In genomic region chr6:110342759-110343158, GRCh38 we compare ENCODE assay signal across 18 cellular contexts. TPM values are rescaled to one million over a fixed set of nuclear protein-coding genes. Genes with fewer than 3 reads are reported as not detected.
DNase-seq lines count a peak whose midpoint lies in the region; ATAC-seq, FAIRE-seq and TF ChIP-seq lines count a peak whose summit lies in the region.
"Had no signal": no experiment of that assay in that cellular context is flagged by ENCODE, and none has a peak within 500 bp of the region (broad histone marks: within the 10 kb centered on the region; RNA-seq: fewer than 3 reads in every experiment).

No MANE protein-coding gene starts in this region.

- no peak for TF ChIP-seq POLR2A in HepG2 (IDR thresholded peaks at IDR 0.05; ENCODE audit: insufficient read depth in 1 of 2, low read depth in 2 of 2, low read length in 2 of 2)

- intact Hi-C loops in HepG2 (cut with micrococcal nuclease; ENCODE audit: unreplicated experiment): loop anchor here (5.0 kb wide), 1 partner anchor 165 kb away; the partner anchor contains the start of gene WASF1

- CTCF ChIA-PET in activated CD4-positive, alpha-beta memory T cell treated with anti-CD3 and anti-CD28 coated beads, Interleukin-2, amount 10 ng/mL, durations not matched to agents 7 days and 5 days (lab: Charles Lee): no interaction called here
- CTCF ChIA-PET in HepG2 (lab: Yijun Ruan, JAX; ENCODE audit: low intra/inter-chr PET ratio, low total read pairs): no interaction called here

- H3K4me3 Mint-ChIP-seq in activated CD4-positive, alpha-beta memory T cell treated with anti-CD3 and anti-CD28 coated beads, Interleukin-2, amount 10 ng/mL, durations not matched to agents 7 days and 5 days: no peak overlapping the region
- H3K4me3 Mint-ChIP-seq: CD4-positive, alpha-beta memory T cell; H9 had no signal

- H3K27ac ChIP-seq in angular gyrus (ENCODE audit: low read depth, low read length): peak overlapping the region; percentile 76
- no peak overlapping the region for H3K27ac ChIP-seq in epithelial cell of prostate
- H3K27ac ChIP-seq in stomach smooth muscle (ENCODE audit: low read length): peak overlapping the region; percentile 78
- no peak overlapping the region for H3K27ac ChIP-seq in HepG2 (ENCODE audit: extremely low read length, insufficient read depth, low read length)
- H3K27ac ChIP-seq: A549, C4-2B had no signal

- H3K4me3 ChIP-seq in stomach smooth muscle (ENCODE audit: low read length in 2 of 2) (no peak overlapping the region), HepG2 (replicated peaks in 1 of 3; ENCODE audit: insufficient read depth in 1 of 3, low read depth in 2 of 3, low read length in 3 of 3) (no peak overlapping the region)
- H3K4me3 ChIP-seq: A549, GM12878 had no signal

- H3K4me1 Mint-ChIP-seq in activated CD4-positive, alpha-beta memory T cell treated with anti-CD3 and anti-CD28 coated beads, Interleukin-2, amount 10 ng/mL, durations not matched to agents 7 days and 5 days: no peaks in the 10 kb centered on the region
- H3K4me1 Mint-ChIP-seq: CD4-positive, alpha-beta memory T cell had no signal

- peaks cover 28% of the 10 kb centered on the region for H3K27me3 Mint-ChIP-seq in activated CD4-positive, alpha-beta memory T cell treated with anti-CD3 and anti-CD28 coated beads, Interleukin-2, amount 10 ng/mL, durations not matched to agents 7 days and 5 days

- H3K79me2 ChIP-seq in HepG2 (ENCODE audit: insufficient read depth, low read length): no peaks in the 10 kb centered on the region

- H3K4me1 ChIP-seq in stomach smooth muscle (ENCODE audit: control insufficient read depth, insufficient read depth, low read length): peaks cover 32% of the 10 kb centered on the region
- no peaks in the 10 kb centered on the region for H3K4me1 ChIP-seq in HepG2 (ENCODE audit: insufficient read depth, low read length)
- H3K4me1 ChIP-seq: A549, BE2C had no signal

- FAIRE-seq in HepG2 (lab: Jason Lieb, UNC): no peak
- FAIRE-seq: A549, GM12878, GM18507 had no signal

- 42% methylated on average over 3 of the region's 3 CpGs for WGBS in HepG2 (ENCODE audit: low lambda C conversion rate)

- H2AFZ ChIP-seq in HepG2 (ENCODE audit: low read length): no peak overlapping the region

- no peaks in the 10 kb centered on the region for H3K9me3 ChIP-seq in stomach smooth muscle (ENCODE audit: control insufficient read depth in 2 of 2, low read length in 2 of 2)
- no peaks in the 10 kb centered on the region for H3K9me3 ChIP-seq in HepG2 (ENCODE audit: low read length)
- H3K9me3 ChIP-seq: A549, BE2C had no signal

- H3K36me3 ChIP-seq in stomach smooth muscle (ENCODE audit: control insufficient read depth in 2 of 2, insufficient read depth in 2 of 2, low read length in 2 of 2): no peaks in the 10 kb centered on the region
- H3K36me3 ChIP-seq in HepG2 (replicated peaks in 1 of 2; ENCODE audit: control insufficient read depth in 1 of 2, insufficient read depth in 2 of 2, low read length in 2 of 2): no peaks in the 10 kb centered on the region
- H3K36me3 ChIP-seq: BE2C had no signal

- H3K27ac Mint-ChIP-seq in activated CD4-positive, alpha-beta memory T cell treated with anti-CD3 and anti-CD28 coated beads, Interleukin-2, amount 10 ng/mL, durations not matched to agents 7 days and 5 days: no peak overlapping the region
- H3K27ac Mint-ChIP-seq: CD4-positive, alpha-beta memory T cell; H9 had no signal

- DNase-seq in NCI-H69 (lab: John Stamatoyannopoulos, UW) (peak; percentile 20), epithelial cell of prostate (ENCODE audit: low read depth, low spot score) (peak; percentile 10), HepG2 (ENCODE audit: low spot score) (no peak)
- DNase-seq in activated CD4-positive, alpha-beta memory T cell treated with anti-CD3 and anti-CD28 coated beads, Interleukin-2, amount 10 ng/mL, durations not matched to agents 7 days and 5 days: no peak
- DNase-seq: BE2C; CD4-positive, alpha-beta memory T cell; DMS79; GOT3; H9 had no signal

- no peak overlapping the region for H3K4me2 ChIP-seq in HepG2 (ENCODE audit: low read depth, low read length)
- H3K4me2 ChIP-seq: A549 had no signal

- ATAC-seq in GM21576 (IDR thresholded peaks at IDR 0.05; ENCODE audit: unreplicated experiment): no peak
- no peak for ATAC-seq in HepG2
- ATAC-seq: GM12878 had no signal

- no peaks in the 10 kb centered on the region for H3K36me3 Mint-ChIP-seq in activated CD4-positive, alpha-beta memory T cell treated with anti-CD3 and anti-CD28 coated beads, Interleukin-2, amount 10 ng/mL, durations not matched to agents 7 days and 5 days (ENCODE audit: low read depth)
- H3K36me3 Mint-ChIP-seq: CD4-positive, alpha-beta memory T cell had no signal

- H3K9ac ChIP-seq in stomach smooth muscle (ENCODE audit: low read length in 2 of 2) (no peak overlapping the region), HepG2 (ENCODE audit: insufficient read depth, low read depth, low read length) (no peak overlapping the region)

- no peaks in the 10 kb centered on the region for H4K20me1 ChIP-seq in HepG2 (ENCODE audit: insufficient read depth, low read length)

- TF ChIP-seq EP300 in HepG2 (IDR thresholded peaks at IDR 0.05; ENCODE audit: low read depth in 2 of 2, low read length in 2 of 2): no peak
- no peak for TF ChIP-seq EP300 in HepG2 (CRISPR knock-in tag; IDR thresholded peaks at IDR 0.05; ENCODE audit: borderline replicate concordance)

- no peaks in the 10 kb centered on the region for H3K9me3 Mint-ChIP-seq in activated CD4-positive, alpha-beta memory T cell treated with anti-CD3 and anti-CD28 coated beads, Interleukin-2, amount 10 ng/mL, durations not matched to agents 7 days and 5 days
- H3K9me3 Mint-ChIP-seq: CD4-positive, alpha-beta memory T cell; H9 had no signal

- POLR2A ChIA-PET in activated CD4-positive, alpha-beta memory T cell treated with anti-CD3 and anti-CD28 coated beads, Interleukin-2, amount 10 ng/mL, durations not matched to agents 7 days and 5 days (lab: Charles Lee): no interaction called here
- POLR2A ChIA-PET in HepG2 (lab: Yijun Ruan, JAX): no interaction called here

- TF ChIP-seq RAD21 in HepG2 (CRISPR knock-in tag; IDR thresholded peaks at IDR 0.05): no peak

- in situ Hi-C loops in HepG2 (cut with HindIII; ENCODE audit: extremely low pct_ligation_motif_present, low pct_unique_long_range_greater_than_20kb): no loop called here

- BruUV-seq in HepG2 (replicated peaks; lab: Mats Ljungman, UMichigan): no TSS peak

- H3K27me3 ChIP-seq in stomach smooth muscle (ENCODE audit: control insufficient read depth in 1 of 2, insufficient read depth in 2 of 2, low read length in 2 of 2) (no peaks in the 10 kb centered on the region), HepG2 (ENCODE audit: control insufficient read depth in 1 of 2, insufficient read depth in 2 of 2, low read length in 2 of 2) (no peaks in the 10 kb centered on the region; a peak in 1 of 5 replicates)
- H3K27me3 ChIP-seq: BE2C had no signal

- TF ChIP-seq CTCF in HepG2 (CRISPR knock-in tag; IDR thresholded peaks at IDR 0.05): no peak

TF ChIP-seq in HepG2, 621 proteins besides CTCF, POLR2A, EP300 and RAD21 (continues in another document):
- no peak for TF ChIP-seq HOMEZ (CRISPR knock-in tag; IDR thresholded peaks at IDR 0.05; ENCODE audit: low read depth)
- no peak for TF ChIP-seq RXRA (CRISPR knock-in tag; IDR thresholded peaks at IDR 0.05)
- TF ChIP-seq ZNF292 (CRISPR knock-in tag; IDR thresholded peaks at IDR 0.05; ENCODE audit: borderline replicate concordance, low read depth): no peak
- no peak for TF ChIP-seq ZNF784 (CRISPR knock-in tag; IDR thresholded peaks at IDR 0.05; ENCODE audit: borderline replicate concordance)

RNA-seq across cellular contexts. Expression of gene METTL24, which starts 15.4 kb away (rescaled TPM):
- total RNA-seq in activated CD4-positive, alpha-beta memory T cell treated with anti-CD3 and anti-CD28 coated beads, Interleukin-2, amount 10 ng/mL, durations not matched to agents 7 days and 5 days: not detected
- total RNA-seq in HepG2 (2016; rRNA removed; fragmentation: Illumina TruSeq; extraction: Trizol): not detected in 2 replicates
- not detected in 2 replicates for total RNA-seq in HepG2 (2016; cell fraction: cytosol; rRNA removed; fragmentation: Illumina TruSeq; extraction: Trizol; ENCODE audit: low read depth)
- not detected in 2 replicates for total RNA-seq in HepG2 (2016; cell fraction: insoluble cytoplasmic fraction; rRNA removed; fragmentation: Illumina TruSeq; extraction: Trizol)
- not detected in 2 replicates for total RNA-seq in HepG2 (2016; cell fraction: membrane; rRNA removed; fragmentation: Illumina TruSeq; extraction: Trizol)
- not detected in 2 replicates for total RNA-seq in HepG2 (2016; cell fraction: nucleus; rRNA removed; fragmentation: Illumina TruSeq; extraction: Trizol)
- polyA plus RNA-seq in HepG2 (2011; rRNA removed): not detected in 2 replicates
- polyA plus RNA-seq in HepG2 (2011; cell fraction: cytosol; rRNA removed): not detected in 2 replicates
- not detected in 2 replicates for polyA plus RNA-seq in HepG2 (2011; cell fraction: nucleus; rRNA removed)
- not detected in 2 replicates for polyA plus RNA-seq in HepG2 (2012)
- not detected in 2 replicates for polyA plus RNA-seq in HepG2 (2016; cell fraction: cytosol; fragmentation: Illumina TruSeq; extraction: Trizol; ENCODE audit: low read depth)
- not detected in 2 replicates for polyA plus RNA-seq in HepG2 (2016; cell fraction: insoluble cytoplasmic fraction; fragmentation: Illumina TruSeq; extraction: Trizol; ENCODE audit: low read depth)
- not detected in 2 replicates for polyA plus RNA-seq in HepG2 (2016; cell fraction: membrane; fragmentation: Illumina TruSeq; extraction: Trizol; ENCODE audit: low read depth)
- polyA plus RNA-seq in HepG2 (2016; cell fraction: nucleus; fragmentation: Illumina TruSeq; extraction: Trizol; ENCODE audit: insufficient read depth, low read depth): not detected in 2 replicates
- polyA minus RNA-seq in HepG2 (2011; rRNA and poly(A)+ RNA removed; ENCODE audit: low replicate concordance): not detected in 2 replicates
- not detected in 2 replicates for polyA minus RNA-seq in HepG2 (2011; cell fraction: cytosol; rRNA and poly(A)+ RNA removed)
- polyA minus RNA-seq in HepG2 (2011; cell fraction: nucleus; rRNA and poly(A)+ RNA removed): not detected in 2 replicates
- total RNA-seq: GM12878, HT-29 had no signal
- polyA plus RNA-seq: A549, AG04450 had no signal

Comparison
In these comparisons a context has a peak if more than half of its experiments do, and no peak if none do; other contexts are left out.
1. DNase-seq: peak in NCI-H69 (single experiment) and epithelial cell of prostate (single experiment); none in activated CD4-positive, alpha-beta memory T cell treated with anti-CD3 and anti-CD28 coated beads, Interleukin-2, amount 10 ng/mL, durations not matched to agents 7 days and 5 days (single experiment) and HepG2 (single experiment).
2. H3K27ac ChIP-seq: peak in angular gyrus (single experiment) and stomach smooth muscle (single experiment); none in epithelial cell of prostate (single experiment) and HepG2 (single experiment).